ENCODE assay signal across 9 cellular contexts in the genomic region with DNA sequence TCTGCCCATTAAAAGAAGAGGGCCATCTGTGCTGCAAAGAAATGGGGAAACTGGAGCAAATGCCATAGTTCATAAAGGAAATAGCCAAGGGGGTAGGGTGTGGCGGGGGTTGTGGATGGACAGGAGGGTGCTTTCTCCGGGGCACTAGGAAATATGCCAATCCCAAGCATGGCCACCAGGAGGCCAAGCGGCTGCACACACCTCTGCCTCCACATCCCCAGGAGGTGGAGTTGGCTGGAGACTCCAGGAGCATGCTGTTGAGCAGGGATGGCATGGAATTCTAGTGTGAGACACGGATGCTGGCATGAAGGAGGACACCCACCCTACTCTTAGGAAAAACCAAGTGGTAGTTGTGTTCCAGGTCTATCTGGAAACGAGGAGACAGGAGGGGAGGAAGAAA. TPM values are rescaled to one million over a fixed set of nuclear protein-coding genes. Genes with fewer than 3 reads are reported as not detected.
DNase-seq lines count a peak whose midpoint lies in the region; ATAC-seq, FAIRE-seq and TF ChIP-seq lines count a peak whose summit lies in the region.
"Had no signal": no experiment of that assay in that cellular context is flagged by ENCODE, and none has a peak within 500 bp of the region (broad histone marks: within the 10 kb centered on the region; RNA-seq: fewer than 3 reads in every experiment).

No MANE protein-coding gene starts in this region.

- no peak for ATAC-seq in HG03196 (IDR thresholded peaks at IDR 0.05; ENCODE audit: unreplicated experiment)

- 53 to 59% methylated on average over 2 to 5 of the region's 5 CpGs for WGBS in transverse colon (ENCODE audit: low coverage in 1 of 2), 2 donors

- H3K4me3 Mint-ChIP-seq in activated naive CD4-positive, alpha-beta T cell treated with anti-CD3 and anti-CD28 coated beads, Interleukin-2, amount 10 ng/mL, durations not matched to agents 7 days and 5 days, result no peak overlapping the region

- peaks cover 34% of the 10 kb centered on the region for H3K27me3 Mint-ChIP-seq in activated naive CD4-positive, alpha-beta T cell treated with anti-CD3 and anti-CD28 coated beads, Interleukin-2, amount 10 ng/mL, durations not matched to agents 7 days and 5 days

- H3K9me3 ChIP-seq in keratinocyte (ENCODE audit: control insufficient read depth, low read depth, low read length) (no peaks in the 10 kb centered on the region), transverse colon (no peaks in the 10 kb centered on the region)

- H3K36me3 ChIP-seq in keratinocyte (ENCODE audit: control insufficient read depth in 2 of 2, extremely low read depth in 1 of 2, insufficient read depth in 2 of 2, low read length in 2 of 2), result no peaks in the 10 kb centered on the region
- H3K36me3 ChIP-seq in transverse colon, result peaks cover 0 to 1% (median 0%) of the 10 kb centered on the region in 4 donors

- H3K4me3 ChIP-seq in keratinocyte (ENCODE audit: control insufficient read depth in 2 of 3, extremely low read depth in 1 of 3, insufficient read depth in 2 of 3, low read depth in 1 of 3, low read length in 3 of 3) (no peak overlapping the region), transverse colon (no peak overlapping the region)

- H4K20me1 ChIP-seq in keratinocyte (ENCODE audit: control insufficient read depth, extremely low read depth, insufficient read depth, low read length), result no peaks in the 10 kb centered on the region

- intact Hi-C loops in transverse colon (cut with DNase I; ENCODE audit: low total_unique reads), result no loop called here

- DNase-seq in NCI-H82 (lab: John Stamatoyannopoulos, UW) (peak; percentile 38), NCI-H82 treated with DMSO at 0.1 percent for 48 hours (lab: John Stamatoyannopoulos, UW; ENCODE audit: unreplicated experiment) (no peak), NCI-H526 (lab: John Stamatoyannopoulos, UW) (peak; percentile 7 to 63), keratinocyte (ENCODE audit: low read depth, low spot score) (no peak), transverse colon (peak; percentile 49), GDM1 (lab: John Stamatoyannopoulos, UW) (no peak)
- peak; percentile 58 for DNase-seq in activated naive CD4-positive, alpha-beta T cell treated with anti-CD3 and anti-CD28 coated beads, Interleukin-2, amount 10 ng/mL, durations not matched to agents 7 days and 5 days

- H3K27me3 ChIP-seq in keratinocyte (ENCODE audit: control insufficient read depth, extremely low read depth, insufficient read depth, low read length), result peaks cover under 1% of the 10 kb centered on the region
- no peaks in the 10 kb centered on the region for H3K27me3 ChIP-seq in transverse colon

- CTCF ChIA-PET in activated naive CD4-positive, alpha-beta T cell treated with anti-CD3 and anti-CD28 coated beads, Interleukin-2, amount 10 ng/mL, durations not matched to agents 7 days and 5 days (lab: Charles Lee), result interaction anchor here (0.6 to 1.5 kb wide), 7 partner anchors 11 to 229 kb away, joined by 3 to 6 read pairs (median 3); partner anchors contain the start of gene NID2

- no peak for TF ChIP-seq EP300 in transverse colon (IDR thresholded peaks at IDR 0.05; ENCODE audit: low read depth)

- no peaks in the 10 kb centered on the region for H3K9me1 ChIP-seq in keratinocyte (ENCODE audit: control insufficient read depth, extremely low read depth, insufficient read depth, low read length)

- H3K79me2 ChIP-seq in keratinocyte (ENCODE audit: control insufficient read depth, insufficient read depth, low read length), result no peaks in the 10 kb centered on the region

- in situ Hi-C loops in transverse colon (cut with MboI; ENCODE audit: low pct_ligation_motif_present in 1 of 4, low pct_unique_long_range_greater_than_20kb in 1 of 4, low sequenced_read_pairs in 3 of 4), result no loop called here

- H3K9me3 Mint-ChIP-seq in activated naive CD4-positive, alpha-beta T cell treated with anti-CD3 and anti-CD28 coated beads, Interleukin-2, amount 10 ng/mL, durations not matched to agents 7 days and 5 days, result no peaks in the 10 kb centered on the region

- peak; percentile 61 to 82 (median 81) for TF ChIP-seq CTCF in keratinocyte (optimal IDR thresholded peaks at IDR 0.05 in 1 of 3, IDR thresholded peaks at IDR 0.05 in 1 of 3, conservative IDR thresholded peaks at IDR 0.05 in 1 of 3; ENCODE audit: extremely low read depth in 1 of 3, insufficient read depth in 2 of 3, low read length in 3 of 3)
- TF ChIP-seq CTCF in transverse colon (IDR thresholded peaks at IDR 0.05), result peak; percentile 35 to 54 (median 52)

- no peak overlapping the region for H2AFZ ChIP-seq in keratinocyte (ENCODE audit: control insufficient read depth, low read length)

- H3K4me1 ChIP-seq in keratinocyte (ENCODE audit: control insufficient read depth, extremely low read depth, insufficient read depth, low read length) (peaks cover 6% of the 10 kb centered on the region), transverse colon (peaks cover 19 to 40% (median 23%) of the 10 kb centered on the region in 4 donors)

- H3K36me3 Mint-ChIP-seq in activated naive CD4-positive, alpha-beta T cell treated with anti-CD3 and anti-CD28 coated beads, Interleukin-2, amount 10 ng/mL, durations not matched to agents 7 days and 5 days, result no peaks in the 10 kb centered on the region

- H3K9ac ChIP-seq in keratinocyte (ENCODE audit: control insufficient read depth, extremely low read depth, insufficient read depth, low read length), result no peak overlapping the region

- TF ChIP-seq POLR2A in transverse colon (IDR thresholded peaks at IDR 0.05), result no peak

- H3K4me1 Mint-ChIP-seq in activated naive CD4-positive, alpha-beta T cell treated with anti-CD3 and anti-CD28 coated beads, Interleukin-2, amount 10 ng/mL, durations not matched to agents 7 days and 5 days, result no peaks in the 10 kb centered on the region

- no peak overlapping the region for H3K27ac ChIP-seq in keratinocyte (ENCODE audit: control insufficient read depth, insufficient read depth, low read length)
- H3K27ac ChIP-seq in transverse colon, result peak overlapping the region in 1 of 4 donors; percentile 34

- dilution Hi-C loops in keratinocyte (cut with MboI; ENCODE audit: extremely low pct_ligation_motif_present, low sequenced_read_pairs), result no loop called here

- FAIRE-seq in keratinocyte (lab: Jason Lieb, UNC), result no peak
- FAIRE-seq: G401.6 had no signal

- no peak overlapping the region for H3K4me2 ChIP-seq in keratinocyte (ENCODE audit: control insufficient read depth, extremely low read depth, insufficient read depth, low read depth, low read length)

- no peak overlapping the region for H3K27ac Mint-ChIP-seq in activated naive CD4-positive, alpha-beta T cell treated with anti-CD3 and anti-CD28 coated beads, Interleukin-2, amount 10 ng/mL, durations not matched to agents 7 days and 5 days

RNA-seq across cellular contexts. Expression of gene NID2, which starts 25.2 kb away (rescaled TPM):
- polyA plus RNA-seq in keratinocyte, result 1.7 to 4.5 TPM (median 2.0 TPM) in 3 replicates
- not detected for polyA plus RNA-seq in keratinocyte (2011; ENCODE audit: low read depth)
- 1.5 and 1.9 TPM in 2 replicates for polyA plus RNA-seq in keratinocyte (2011; cell fraction: cytosol; rRNA removed)
- polyA plus RNA-seq in keratinocyte (2011; cell fraction: nucleus; rRNA removed), result 7.1 and 8.8 TPM in 2 replicates
- polyA plus RNA-seq in keratinocyte (2012; ENCODE audit: low replicate concordance), result 0.37 and 2.9 TPM in 2 replicates
- 2.9 to 12.0 TPM (median 4.0 TPM) in 3 replicates for polyA minus RNA-seq in keratinocyte
- 1.3 TPM for polyA minus RNA-seq in keratinocyte (2011; cell fraction: cytosol; rRNA and poly(A)+ RNA removed)
- 2.6 and 8.3 TPM in 2 replicates for polyA minus RNA-seq in keratinocyte (2011; cell fraction: nucleus; rRNA and poly(A)+ RNA removed)
- 10 to 100 TPM in 3 of 4 donors, 1 to 10 TPM in 1; 8.3 to 62.7 (median 27.4) TPM for total RNA-seq in transverse colon

RNA-seq across cellular contexts. Expression of gene RTRAF, which starts 54.3 kb away (rescaled TPM):
- 106 to 255 TPM (median 196 TPM) in 3 replicates for polyA plus RNA-seq in keratinocyte
- 150 TPM for polyA plus RNA-seq in keratinocyte (2011; ENCODE audit: low read depth)
- 132 and 225 TPM in 2 replicates for polyA plus RNA-seq in keratinocyte (2011; cell fraction: cytosol; rRNA removed)
- 56.6 and 75.0 TPM in 2 replicates for polyA plus RNA-seq in keratinocyte (2011; cell fraction: nucleus; rRNA removed)
- polyA plus RNA-seq in keratinocyte (2012; ENCODE audit: low replicate concordance), result 226 and 229 TPM in 2 replicates
- 35.4 to 98.9 TPM (median 54.1 TPM) in 3 replicates for polyA minus RNA-seq in keratinocyte
- 166 TPM for polyA minus RNA-seq in keratinocyte (2011; cell fraction: cytosol; rRNA and poly(A)+ RNA removed)
- 34.2 and 46.6 TPM in 2 replicates for polyA minus RNA-seq in keratinocyte (2011; cell fraction: nucleus; rRNA and poly(A)+ RNA removed)
- 10 to 100 TPM; 28.1 to 92.8 (median 51.5) TPM for total RNA-seq in transverse colon

Comparison
In these comparisons a context has a peak if more than half of its experiments do, and no peak if none do; other contexts are left out.
1. DNase-seq: peak in NCI-H82 (single experiment), NCI-H526 (2 of 2), activated naive CD4-positive, alpha-beta T cell treated with anti-CD3 and anti-CD28 coated beads, Interleukin-2, amount 10 ng/mL, durations not matched to agents 7 days and 5 days (single experiment) and transverse colon (single experiment); none in NCI-H82 treated with DMSO at 0.1 percent for 48 hours (single experiment), keratinocyte (single experiment) and GDM1 (single experiment).